9 cellular contexts compared by ENCODE assay signal in genomic region chr12:104956870-104957301, GRCh38. TPM values are rescaled to one million over a fixed set of nuclear protein-coding genes. Genes with fewer than 3 reads are reported as not detected.
A peak's percentile ranks its signal among the peaks of the same experiment; 100 is the strongest.
DNase-seq lines count a peak whose midpoint lies in the region; ATAC-seq, FAIRE-seq and TF ChIP-seq lines count a peak whose summit lies in the region.
"Had no signal": no experiment of that assay in that cellular context is flagged by ENCODE, and none has a peak within 500 bp of the region (broad histone marks: within the 10 kb centered on the region; RNA-seq: fewer than 3 reads in every experiment).

No MANE protein-coding gene starts in this region.

- no peak for TF ChIP-seq EP300 in K562 (IDR thresholded peaks at IDR 0.05; ENCODE audit: low read length)

- POLR2A ChIA-PET in CD8-positive, alpha-beta memory T cell (lab: Charles Lee), result no interaction called here
- POLR2A ChIA-PET in K562 (lab: Yijun Ruan, JAX), result no interaction called here

- H3K27me3 ChIP-seq in CD8-positive, alpha-beta memory T cell (ENCODE audit: insufficient read depth, low read length, poor library complexity, severe bottlenecking), result no peaks in the 10 kb centered on the region
- H3K27me3 ChIP-seq in HUES6 (ENCODE audit: control insufficient read depth, insufficient read depth, low read length) (peaks cover 51% of the 10 kb centered on the region), K562 (ENCODE audit: control insufficient read depth in 2 of 2, insufficient read depth in 2 of 2, low read length in 2 of 2) (peaks cover 17 to 27% of the 10 kb centered on the region in 2 experiments), spleen (replicated peaks in 1 of 7) (peaks cover 0 to 9% (median 0%) of the 10 kb centered on the region in 7 donors)

- CTCF ChIA-PET in CD8-positive, alpha-beta memory T cell (lab: Charles Lee), result interaction anchor here (1.0 to 1.3 kb wide), 3 partner anchors 14 to 575 kb away, joined by 3 read pairs; no protein-coding TSS in a partner anchor
- CTCF ChIA-PET in K562 (lab: Yijun Ruan, JAX; ENCODE audit: low intra/inter-chr PET ratio), result no interaction called here

- peaks cover 0 to 1% (median 0%) of the 10 kb centered on the region in 5 donors for H3K9me3 Mint-ChIP-seq in CD8-positive, alpha-beta memory T cell
- no peaks in the 10 kb centered on the region for H3K9me3 Mint-ChIP-seq in natural killer cell

- H3K9me3 ChIP-seq in CD8-positive, alpha-beta memory T cell (ENCODE audit: low read length), result no peaks in the 10 kb centered on the region
- H3K9me3 ChIP-seq in HUES6 (ENCODE audit: control insufficient read depth, insufficient read depth, low read depth, low read length) (no peaks in the 10 kb centered on the region), K562 (replicated peaks; ENCODE audit: control insufficient read depth, insufficient read depth, low read depth, low read length) (no peaks in the 10 kb centered on the region), spleen (no peaks in the 10 kb centered on the region)
- H3K9me3 ChIP-seq: gastrocnemius medialis had no signal

- DNase-seq in CD8-positive, alpha-beta memory T cell, result no peak
- DNase-seq in K562 (ENCODE audit: extremely low read depth in 1 of 4, low spot score in 3 of 4) (no peak), natural killer cell (no peak), GF-D8 (lab: John Stamatoyannopoulos, UW) (no peak), spleen (no peak)
- DNase-seq in activated effector memory CD4-positive, alpha-beta T cell treated with anti-CD3 and anti-CD28 coated beads, Interleukin-2, amount 50 U/mL, for 16 hours, result no peak
- DNase-seq: gastrocnemius medialis had no signal

- no peak overlapping the region for H3K4me2 ChIP-seq in K562 (ENCODE audit: insufficient read depth, low read length)

- H3K36me3 Mint-ChIP-seq in CD8-positive, alpha-beta memory T cell, result peaks cover 0 to 4% (median 0%) of the 10 kb centered on the region in 3 donors
- no peaks in the 10 kb centered on the region for H3K36me3 Mint-ChIP-seq in natural killer cell

- H3K9ac ChIP-seq in HUES6 (ENCODE audit: low read length) (no peak overlapping the region), K562 (ENCODE audit: insufficient read depth in 1 of 2, low read depth in 2 of 2, low read length in 2 of 2) (no peak overlapping the region)

- no peaks in the 10 kb centered on the region for H3K79me2 ChIP-seq in K562 (ENCODE audit: control insufficient read depth, insufficient read depth, low read length)

- intact Hi-C loops in K562 (cut with micrococcal nuclease), result loop anchor here (10.0 kb wide), 1 partner anchor 572 kb away; no protein-coding TSS in a partner anchor
- intact Hi-C loops in natural killer cell (cut with micrococcal nuclease), result loop anchor here (5.0 kb wide), 1 partner anchor 285 kb away; no protein-coding TSS in a partner anchor
- intact Hi-C loops in spleen (cut with DNase I; ENCODE audit: low total_unique reads), result no loop called here

- no peaks in the 10 kb centered on the region for H4K20me1 ChIP-seq in K562 (replicated peaks; ENCODE audit: control insufficient read depth, insufficient read depth, low read length)

- no peaks in the 10 kb centered on the region for H3K36me3 ChIP-seq in CD8-positive, alpha-beta memory T cell (ENCODE audit: insufficient read depth, low read length)
- H3K36me3 ChIP-seq in HUES6 (ENCODE audit: control insufficient read depth, insufficient read depth, low read length) (no peaks in the 10 kb centered on the region), K562 (ENCODE audit: control insufficient read depth, insufficient read depth, low read length) (no peaks in the 10 kb centered on the region), spleen (no peaks in the 10 kb centered on the region)
- H3K36me3 ChIP-seq: gastrocnemius medialis had no signal

- TF ChIP-seq RAD21 in K562 (CRISPR knock-in tag; conservative IDR thresholded peaks at IDR 0.05 in 1 of 2, IDR thresholded peaks at IDR 0.05 in 1 of 2), result no peak

- BruUV-seq in K562 (replicated peaks; lab: Mats Ljungman, UMichigan), result no TSS peak

- TF ChIP-seq CTCF in K562 (IDR thresholded peaks at IDR 0.05 in 2 of 3, conservative IDR thresholded peaks at IDR 0.05 in 1 of 3; ENCODE audit: insufficient read depth in 2 of 3, low read depth in 1 of 3, low read length in 3 of 3) (no peak), natural killer cell (IDR thresholded peaks at IDR 0.05) (no peak), spleen (IDR thresholded peaks at IDR 0.05 in 8 of 11, conservative IDR thresholded peaks at IDR 0.05 in 3 of 11) (no peak)

- no peaks in the 10 kb centered on the region for H3K9me1 ChIP-seq in K562 (ENCODE audit: control insufficient read depth, insufficient read depth, low read length)

- TF ChIP-seq POLR2A in K562 (conservative IDR thresholded peaks at IDR 0.05), result no peak
- no peak for TF ChIP-seq POLR2A in spleen (IDR thresholded peaks at IDR 0.05)

- peaks cover 7 to 8% of the 10 kb centered on the region in 2 donors for H3K27me3 Mint-ChIP-seq in CD8-positive, alpha-beta memory T cell
- peaks cover 8 to 25% of the 10 kb centered on the region in 2 donors for H3K27me3 Mint-ChIP-seq in natural killer cell (ENCODE audit: low read depth in 2 of 2)

- H3K4me1 ChIP-seq in CD8-positive, alpha-beta memory T cell (ENCODE audit: insufficient read depth, low read length), result peaks cover 6% of the 10 kb centered on the region
- H3K4me1 ChIP-seq in HUES6 (ENCODE audit: control insufficient read depth, insufficient read depth, low read length) (peaks cover 11% of the 10 kb centered on the region; the same call in 1 of the 2 replicates), K562 (replicated peaks in 1 of 2; ENCODE audit: control insufficient read depth in 2 of 2, insufficient read depth in 2 of 2, low read length in 2 of 2) (peaks cover 18% of the 10 kb centered on the region in 2 experiments; a peak in 4 of 5 replicates), spleen (peaks cover 10 to 33% (median 15%) of the 10 kb centered on the region in 6 donors)

- no peak overlapping the region for H3K4me3 ChIP-seq in CD8-positive, alpha-beta memory T cell (ENCODE audit: low read length)
- H3K4me3 ChIP-seq in HUES6 (ENCODE audit: low read depth, low read length) (peak overlapping the region; percentile 77; the same call in 1 of the 2 replicates), K562 (no peak overlapping the region), spleen (peak overlapping the region in 1 of 8 donors; percentile 96)

- H3K27ac ChIP-seq in CD8-positive, alpha-beta memory T cell (ENCODE audit: low read depth, low read length), result no peak overlapping the region
- no peak overlapping the region for H3K27ac ChIP-seq in HUES6 (ENCODE audit: low read depth, low read length)
- H3K27ac ChIP-seq in K562 (ENCODE audit: extremely low read depth, low read depth, low read length), result no peak overlapping the region
- no peak overlapping the region for H3K27ac ChIP-seq in spleen

- peak overlapping the region; percentile 36 to 91 (median 64) for H3K27ac Mint-ChIP-seq in CD8-positive, alpha-beta memory T cell
- H3K27ac Mint-ChIP-seq in natural killer cell, result peak overlapping the region in 1 of 2 donors; percentile 93

- H3K4me1 Mint-ChIP-seq in CD8-positive, alpha-beta memory T cell, result peaks cover 12 to 24% (median 23%) of the 10 kb centered on the region in 3 donors
- H3K4me1 Mint-ChIP-seq in natural killer cell, result peaks cover 12 to 19% of the 10 kb centered on the region in 2 donors

- H2AFZ ChIP-seq in K562 (ENCODE audit: low read depth, low read length), result no peak overlapping the region

- peak overlapping the region; percentile 80 to 95 (median 89) for H3K4me3 Mint-ChIP-seq in CD8-positive, alpha-beta memory T cell
- peak overlapping the region; percentile 92 for H3K4me3 Mint-ChIP-seq in natural killer cell

- ATAC-seq in K562 (no peak), natural killer cell (no peak), GM19463 (IDR thresholded peaks at IDR 0.05; ENCODE audit: unreplicated experiment) (no peak)

- 24% methylated on average over 7 of the region's 7 CpGs for WGBS in K562 (ENCODE audit: insufficient coverage, low coverage, missing lambda C conversion rate)
- WGBS in spleen, 5 donors, result 57 to 67% (median 61%) methylated on average over 7 of the region's 7 CpGs

- in situ Hi-C loops in K562 (cut with MboI), result no loop called here

- no peak for FAIRE-seq in K562 (lab: Jason Lieb, UNC)

RNA-seq across cellular contexts. Expression of gene SLC41A2, which starts 1.2 kb away (rescaled TPM):
- 1 to 10 TPM; 5.9 to 6.8 TPM for total RNA-seq in CD8-positive, alpha-beta memory T cell
- polyA plus RNA-seq in CD8-positive, alpha-beta memory T cell, result not detected
- 0.67 and 2.7 TPM in 2 replicates for total RNA-seq in K562 (2011; cell fraction: chromatin; rRNA removed; ENCODE audit: low replicate concordance)
- total RNA-seq in K562 (2011; cell fraction: nucleolus; rRNA removed), result 0.13 and 0.33 TPM in 2 replicates
- total RNA-seq in K562 (2011; cell fraction: nucleoplasm; rRNA removed), result 0.22 and 0.31 TPM in 2 replicates
- 0.04 TPM in 1 of 2 replicates, not detected in the other for total RNA-seq in K562 (2014; rRNA removed)
- 0.26 and 0.36 TPM in 2 replicates for total RNA-seq in K562 (2014; rRNA removed; fragmentation: Illumina TruSeq; extraction: Trizol)
- total RNA-seq in K562 (2015; rRNA removed; fragmentation: Illumina TruSeq; extraction: Trizol), result 0.04 and 0.47 TPM in 2 replicates
- 0.47 and 0.89 TPM in 2 replicates for total RNA-seq in K562 (2021)
- polyA plus RNA-seq in K562 (2011; rRNA removed), result 0.07 and 0.24 TPM in 2 replicates
- 0.03 TPM in 1 of 2 replicates, not detected in the other for polyA plus RNA-seq in K562 (2011; cell fraction: cytosol; rRNA removed)
- 0.10 and 0.17 TPM in 2 replicates for polyA plus RNA-seq in K562 (2011; cell fraction: nucleus; rRNA removed)
- polyA plus RNA-seq in K562 (2012), result 0.17 and 0.38 TPM in 2 replicates
- polyA plus RNA-seq in K562 (2014; fragmentation: Illumina TruSeq; extraction: Trizol), result 0.03 and 0.04 TPM in 2 replicates
- under 1 TPM; 0.01 to 0.08 TPM for polyA plus RNA-seq in K562 (2014; fragmentation: Nextera tagmentation; extraction: Ambion mirVana)
- 0.05 and 0.09 TPM in 2 replicates for polyA plus RNA-seq in K562 (2014; rRNA removed)
- polyA minus RNA-seq in K562 (2011; rRNA and poly(A)+ RNA removed), result 0.60 and 0.87 TPM in 2 replicates
- not detected in 2 replicates for polyA minus RNA-seq in K562 (2011; cell fraction: cytosol; rRNA and poly(A)+ RNA removed)
- 0.78 and 1.1 TPM in 2 replicates for polyA minus RNA-seq in K562 (2011; cell fraction: nucleus; rRNA and poly(A)+ RNA removed)
- total RNA-seq in natural killer cell, result 1 to 10 TPM; 1.3 to 3.5 (median 1.7) TPM
- 10 to 100 TPM in 6 of 7 donors, 1 to 10 TPM in 1; 6.8 to 21.1 (median 13.6) TPM for total RNA-seq in spleen
- 1 to 10 TPM; 1.1 to 1.9 (median 1.5) TPM for polyA plus RNA-seq in spleen

RNA-seq across cellular contexts. Expression of gene NOPCHAP1, which starts 29.2 kb away (rescaled TPM):
- total RNA-seq in CD8-positive, alpha-beta memory T cell, result 10 to 100 TPM; 25.8 to 27.8 TPM
- polyA plus RNA-seq in CD8-positive, alpha-beta memory T cell, result 16.6 TPM
- 13.1 and 19.3 TPM in 2 replicates for total RNA-seq in K562 (2011; cell fraction: chromatin; rRNA removed; ENCODE audit: low replicate concordance)
- total RNA-seq in K562 (2011; cell fraction: nucleolus; rRNA removed), result 5.2 and 7.5 TPM in 2 replicates
- 11.4 and 18.4 TPM in 2 replicates for total RNA-seq in K562 (2011; cell fraction: nucleoplasm; rRNA removed)
- total RNA-seq in K562 (2014; rRNA removed), result 36.2 and 38.5 TPM in 2 replicates
- total RNA-seq in K562 (2014; rRNA removed; fragmentation: Illumina TruSeq; extraction: Trizol), result 39.9 and 43.8 TPM in 2 replicates
- total RNA-seq in K562 (2015; rRNA removed; fragmentation: Illumina TruSeq; extraction: Trizol), result 30.3 and 32.0 TPM in 2 replicates
- 32.7 and 35.1 TPM in 2 replicates for total RNA-seq in K562 (2021)
- 14.7 and 19.4 TPM in 2 replicates for polyA plus RNA-seq in K562 (2011; rRNA removed)
- 9.1 and 12.6 TPM in 2 replicates for polyA plus RNA-seq in K562 (2011; cell fraction: cytosol; rRNA removed)
- 3.9 and 4.9 TPM in 2 replicates for polyA plus RNA-seq in K562 (2011; cell fraction: nucleus; rRNA removed)
- polyA plus RNA-seq in K562 (2012), result 25.7 and 49.8 TPM in 2 replicates
- polyA plus RNA-seq in K562 (2014; fragmentation: Illumina TruSeq; extraction: Trizol), result 33.4 and 37.9 TPM in 2 replicates
- polyA plus RNA-seq in K562 (2014; fragmentation: Nextera tagmentation; extraction: Ambion mirVana), result 100 to 1,000 TPM in 1 of 2 experiments, 10 to 100 TPM in 1; 98.7 to 108 TPM
- polyA plus RNA-seq in K562 (2014; rRNA removed), result 19.7 and 22.3 TPM in 2 replicates
- polyA minus RNA-seq in K562 (2011; rRNA and poly(A)+ RNA removed), result 12.6 and 14.4 TPM in 2 replicates
- 2.7 and 13.5 TPM in 2 replicates for polyA minus RNA-seq in K562 (2011; cell fraction: cytosol; rRNA and poly(A)+ RNA removed)
- 7.7 and 9.8 TPM in 2 replicates for polyA minus RNA-seq in K562 (2011; cell fraction: nucleus; rRNA and poly(A)+ RNA removed)
- total RNA-seq in natural killer cell, result 1 to 10 TPM; 8.0 to 9.5 (median 8.6) TPM
- 10 to 100 TPM in 3 of 7 donors, 1 to 10 TPM in 4; 2.5 to 15.1 (median 8.6) TPM for total RNA-seq in spleen
- polyA plus RNA-seq in spleen, result 10 to 100 TPM in 2 of 3 donors, 1 to 10 TPM in 1; 9.5 to 13.1 (median 12.2) TPM
